Comparison of ENCODE assay signal across 25 cellular contexts in genomic region chr5:132181011-132181629, GRCh38. TPM values are rescaled to one million over a fixed set of nuclear protein-coding genes. Genes with fewer than 3 reads are reported as not detected.
DNase-seq lines count a peak whose midpoint lies in the region; ATAC-seq and TF ChIP-seq lines count a peak whose summit lies in the region.
"Had no signal": no experiment of that assay in that cellular context is flagged by ENCODE, and none has a peak within 500 bp of the region (broad histone marks: within the 10 kb centered on the region; RNA-seq: fewer than 3 reads in every experiment).

No MANE protein-coding gene starts in this region.

- CTCF ChIA-PET in CD8-positive, alpha-beta memory T cell (lab: Charles Lee), result interaction anchor here (2.3 kb wide), 1 partner anchor 114 kb away, joined by 5 read pairs; no protein-coding TSS in a partner anchor
- CTCF ChIA-PET in IMR-90 (lab: Yijun Ruan, JAX), result interaction anchor here (0.6 to 1.0 kb wide), 5 partner anchors 9 to 651 kb away, joined by 3 to 12 read pairs (median 4); no protein-coding TSS in a partner anchor

- H3K79me1 ChIP-seq in IMR-90 (ENCODE audit: low read depth in 1 of 2, low read length in 2 of 2), result no peaks in the 10 kb centered on the region

- no peak overlapping the region for H3K4me3 Mint-ChIP-seq in CD8-positive, alpha-beta memory T cell
- no peak overlapping the region for H3K4me3 Mint-ChIP-seq in T-helper 17 cell
- H3K4me3 Mint-ChIP-seq: IgD-negative memory B cell had no signal

- H3K14ac ChIP-seq in IMR-90 (replicated peaks; ENCODE audit: low read depth, low read length), result no peak overlapping the region

- 77% methylated on average over 5 of the region's 20 CpGs; no CpG with 5 or more reads in 1 of the 2 experiments for WGBS in IMR-90 (ENCODE audit: extremely low coverage in 2 of 2, insufficient read length in 1 of 2), 2 experiments

- no peak overlapping the region for H3K9ac ChIP-seq in IMR-90 (ENCODE audit: low read depth, low read length)
- H3K9ac ChIP-seq: BLaER1 treated with 17β-estradiol and CSF1 and Interleukin-3, amounts not matched to agents 10 nM and 100 nM had no signal

- peak overlapping the region; percentile 37 for H2AK9ac ChIP-seq in IMR-90 (replicated peaks; ENCODE audit: low read depth, low read length, poor library complexity)

- peak overlapping the region; percentile 51 for H3K27ac ChIP-seq in CD8-positive, alpha-beta memory T cell (ENCODE audit: low read depth, low read length)
- H3K27ac ChIP-seq in IMR-90 (ENCODE audit: insufficient read depth, low read length) (no peak overlapping the region), vagina (no peak overlapping the region)
- H3K27ac ChIP-seq: BLaER1 treated with 17β-estradiol and CSF1 and Interleukin-3, amounts not matched to agents 10 nM and 100 nM; hepatocyte had no signal

- no peak overlapping the region for H3K4ac ChIP-seq in IMR-90 (ENCODE audit: low read depth, low read length)

- no peak overlapping the region for H2BK20ac ChIP-seq in IMR-90 (ENCODE audit: low read depth, low read length)

- H4K8ac ChIP-seq in IMR-90 (ENCODE audit: low read depth in 2 of 2, low read length in 2 of 2), result no peak overlapping the region

- TF ChIP-seq CTCF in IMR-90 (conservative IDR thresholded peaks at IDR 0.05; ENCODE audit: low read depth, low read length) (no peak), mucosa of descending colon (IDR thresholded peaks at IDR 0.05) (no peak), vagina (IDR thresholded peaks at IDR 0.05) (no peak)

- H3K36me3 ChIP-seq in CD8-positive, alpha-beta memory T cell (ENCODE audit: insufficient read depth, low read length), result no peaks in the 10 kb centered on the region
- no peaks in the 10 kb centered on the region for H3K36me3 ChIP-seq in IMR-90 (ENCODE audit: control insufficient read depth, insufficient read depth, low read length)
- H3K36me3 ChIP-seq in mucosa of descending colon (ENCODE audit: low read depth), result no peaks in the 10 kb centered on the region
- no peaks in the 10 kb centered on the region for H3K36me3 ChIP-seq in vagina
- H3K36me3 ChIP-seq: MG63 had no signal

- H3K27me3 ChIP-seq in CD8-positive, alpha-beta memory T cell (ENCODE audit: insufficient read depth, low read length, poor library complexity, severe bottlenecking), result no peaks in the 10 kb centered on the region
- H3K27me3 ChIP-seq in IMR-90 (ENCODE audit: control insufficient read depth, insufficient read depth, low read length) (no peaks in the 10 kb centered on the region), vagina (no peaks in the 10 kb centered on the region)
- H3K27me3 ChIP-seq: BLaER1 treated with 17β-estradiol and CSF1 and Interleukin-3, amounts not matched to agents 10 nM and 100 nM; hepatocyte; MG63 had no signal

- ATAC-seq in IMR-90 (ENCODE audit: low read depth), result no peak
- peak; percentile 15 for ATAC-seq in mucosa of descending colon
- no peak for ATAC-seq in T-helper 17 cell

- no peak overlapping the region for H2BK15ac ChIP-seq in IMR-90 (ENCODE audit: low read depth, low read length)

- H3K4me1 Mint-ChIP-seq in CD8-positive, alpha-beta memory T cell, result peaks cover 13 to 25% (median 21%) of the 10 kb centered on the region in 3 donors
- H3K4me1 Mint-ChIP-seq in T-helper 17 cell, result peaks cover 18% of the 10 kb centered on the region

- H3K27me3 Mint-ChIP-seq in CD8-positive, alpha-beta memory T cell, result no peaks in the 10 kb centered on the region
- peaks cover 3% of the 10 kb centered on the region for H3K27me3 Mint-ChIP-seq in T-helper 17 cell
- H3K27me3 Mint-ChIP-seq: IgD-negative memory B cell had no signal

- peaks cover 0 to 2% (median 0%) of the 10 kb centered on the region in 3 donors for H3K36me3 Mint-ChIP-seq in CD8-positive, alpha-beta memory T cell
- H3K36me3 Mint-ChIP-seq in T-helper 17 cell (ENCODE audit: low read depth), result no peaks in the 10 kb centered on the region
- H3K36me3 Mint-ChIP-seq: IgD-negative memory B cell had no signal

- H3K4me2 ChIP-seq in IMR-90 (ENCODE audit: low read depth, low read length), result no peak overlapping the region
- H3K4me2 ChIP-seq: hepatocyte had no signal

- no peak overlapping the region for H3K18ac ChIP-seq in IMR-90 (ENCODE audit: low read depth, low read length)

- H3K9me1 ChIP-seq in IMR-90 (ENCODE audit: insufficient read depth, low read length), result 0 out of 2 replicates have a peak, but pooled peaks cover 3% of the 10 kb centered on the region

- in situ Hi-C loops in IMR-90 (cut with MboI; ENCODE audit: low sequenced_read_pairs), result loop anchor here (5.0 kb wide), 1 partner anchor 114 kb away; no protein-coding TSS in a partner anchor

- H2AK5ac ChIP-seq in IMR-90 (ENCODE audit: low read depth, low read length), result no peak overlapping the region

- no peak for TF ChIP-seq RAD21 in IMR-90 (IDR thresholded peaks at IDR 0.05; ENCODE audit: low read length)

- H3K56ac ChIP-seq in IMR-90 (ENCODE audit: extremely low read depth, insufficient read depth, low read length), result no peak overlapping the region

- H3K9me3 ChIP-seq in CD8-positive, alpha-beta memory T cell (ENCODE audit: low read length), result no peaks in the 10 kb centered on the region
- H3K9me3 ChIP-seq in IMR-90 (ENCODE audit: control insufficient read depth, insufficient read depth, low read length) (no peaks in the 10 kb centered on the region), mucosa of descending colon (no peaks in the 10 kb centered on the region), vagina (no peaks in the 10 kb centered on the region), T-helper 17 cell (ENCODE audit: control insufficient read depth, low read length, poor library complexity, severe bottlenecking) (no peaks in the 10 kb centered on the region)
- H3K9me3 ChIP-seq: MG63 had no signal

- no peak overlapping the region for H2BK5ac ChIP-seq in IMR-90 (ENCODE audit: low read depth, low read length, poor library complexity, severe bottlenecking)

- H3K4me3 ChIP-seq in CD8-positive, alpha-beta memory T cell (ENCODE audit: low read length), result no peak overlapping the region
- H3K4me3 ChIP-seq in IMR-90 (ENCODE audit: insufficient read depth, low read depth, low read length) (no peak overlapping the region), mucosa of descending colon (no peak overlapping the region), vagina (no peak overlapping the region)
- H3K4me3 ChIP-seq: BLaER1 treated with 17β-estradiol and CSF1 and Interleukin-3, amounts not matched to agents 10 nM and 100 nM; hepatocyte; MG63 had no signal

- no peak overlapping the region for H3K23ac ChIP-seq in IMR-90 (ENCODE audit: low read depth, low read length)

- intact Hi-C loops in IMR-90 (cut with micrococcal nuclease) (loop anchor here (2.0 to 5.0 kb wide), 3 partner anchors 116 to 206 kb away; partner anchors contain the start of gene SLC22A5), mucosa of descending colon (cut with DNase I, micrococcal nuclease) (no loop called here), vagina (cut with DNase I) (no loop called here)

- H3K9me3 Mint-ChIP-seq in CD8-positive, alpha-beta memory T cell, result no peaks in the 10 kb centered on the region
- H3K9me3 Mint-ChIP-seq: IgD-negative memory B cell had no signal

- no peak overlapping the region for H4K91ac ChIP-seq in IMR-90 (ENCODE audit: insufficient read depth, low read depth, low read length)

- no peak overlapping the region for H2BK120ac ChIP-seq in IMR-90 (ENCODE audit: low read depth, low read length)

- H4K5ac ChIP-seq in IMR-90 (ENCODE audit: low read depth, low read length), result no peak overlapping the region

- no TSS peak for BruUV-seq in IMR-90 (replicated peaks; lab: Mats Ljungman, UMichigan)

- DNase-seq in CD8-positive, alpha-beta memory T cell, result no peak
- DNase-seq in IMR-90 (no peak), erythroblast (lab: John Stamatoyannopoulos, UW) (peak; percentile 35 to 40), mucosa of descending colon (peak in 2 of 3 donors; percentile 14 to 47), vagina (ENCODE audit: extremely low spot score in 2 of 2) (no peak), GM19238 (ENCODE audit: insufficient read length, low spot score) (no peak), T-helper 17 cell (no peak), epidermal melanocyte (ENCODE audit: insufficient read length, low spot score) (no peak)
- DNase-seq: ACHN; activated CD4-positive, CD25-positive, alpha-beta regulatory T cell treated with anti-CD3 and anti-CD28 coated beads, Interleukin-2, amount 50 U/mL, for 72 hours; activated naive CD4-positive, alpha-beta T cell treated with anti-CD3 and anti-CD28 coated beads, Interleukin-2, amount 50 U/mL, for 16 hours; central memory CD4-positive, alpha-beta T cell; foreskin fibroblast; islet precursor cell; mammary epithelial cell; MG63; NCI-H146; NCI-H526; occipital lobe; stimulated activated CD4-positive, alpha-beta T cell treated with anti-CD3 and anti-CD28 coated beads, Interleukin-15, amount 100 ng/mL, for 24 hours; stimulated activated CD8-positive, alpha-beta memory T cell treated with anti-CD3 and anti-CD28 coated beads, Interleukin-4, amount 100 ng/mL, for 48 hours; trophoblast cell had no signal

- H3K4me1 ChIP-seq in CD8-positive, alpha-beta memory T cell (ENCODE audit: insufficient read depth, low read length), result peaks cover 11% of the 10 kb centered on the region
- H3K4me1 ChIP-seq in IMR-90 (ENCODE audit: control insufficient read depth, insufficient read depth, low read length) (peaks cover 2% of the 10 kb centered on the region; the same call in 1 of the 2 replicates), mucosa of descending colon (ENCODE audit: low read depth) (peaks cover 6% of the 10 kb centered on the region), vagina (peaks cover 6% of the 10 kb centered on the region)

- TF ChIP-seq POLR2A in IMR-90 (IDR thresholded peaks at IDR 0.05; ENCODE audit: low read depth, low read length) (no peak), erythroblast (IDR thresholded peaks at IDR 0.05; ENCODE audit: low read length) (no peak), vagina (IDR thresholded peaks at IDR 0.05) (no peak)

- no peaks in the 10 kb centered on the region for H4K20me1 ChIP-seq in IMR-90 (ENCODE audit: insufficient read depth, low read length)
- H4K20me1 ChIP-seq: BLaER1 treated with 17β-estradiol and CSF1 and Interleukin-3, amounts not matched to agents 10 nM and 100 nM had no signal

- dilution Hi-C loops in IMR-90 (cut with HindIII; ENCODE audit: low sequenced_read_pairs, unreplicated experiment), result no loop called here

- POLR2A ChIA-PET in CD8-positive, alpha-beta memory T cell (lab: Charles Lee), result no interaction called here
- POLR2A ChIA-PET in IMR-90 (lab: Charles Lee; ENCODE audit: unreplicated experiment), result no interaction called here

- H3K27ac Mint-ChIP-seq in CD8-positive, alpha-beta memory T cell, result no peak overlapping the region
- H3K27ac Mint-ChIP-seq in T-helper 17 cell, result no peak overlapping the region
- H3K27ac Mint-ChIP-seq: IgD-negative memory B cell had no signal

- H2AFZ ChIP-seq in IMR-90 (replicated peaks; ENCODE audit: low read length, poor library complexity), result no peak overlapping the region
- H2AFZ ChIP-seq: hepatocyte had no signal

RNA-seq across cellular contexts. Expression of gene P4HA2, which starts 46.5 kb away (rescaled TPM):
- total RNA-seq in CD8-positive, alpha-beta memory T cell, result 1 to 10 TPM; 7.2 to 7.9 TPM
- not detected for polyA plus RNA-seq in CD8-positive, alpha-beta memory T cell
- total RNA-seq in IMR-90 (2012; rRNA removed) (190 and 225 TPM in 2 replicates), mucosa of descending colon (10 to 100 TPM; 47.0 to 65.0 (median 56.1) TPM), vagina (42.0 TPM), T-helper 17 cell (under 1 TPM in 1 of 2 donors, not detected in 1; 0.50 TPM)
- 184 and 186 TPM in 2 replicates for polyA plus RNA-seq in IMR-90 (2012; rRNA removed)
- polyA plus RNA-seq in IMR-90 (2012; cell fraction: cytosol; rRNA removed), result 144 and 191 TPM in 2 replicates
- polyA plus RNA-seq in IMR-90 (2012; cell fraction: nucleus; rRNA removed; ENCODE audit: low replicate concordance), result 99.1 and 183 TPM in 2 replicates

Comparison
In these comparisons a context has a peak if more than half of its experiments do, and no peak if none do; other contexts are left out.
1. DNase-seq: peak in erythroblast (2 of 2) and mucosa of descending colon (2 of 3); none in CD8-positive, alpha-beta memory T cell (0 of 5), IMR-90 (single experiment), vagina (0 of 2), GM19238 (single experiment), T-helper 17 cell (0 of 3) and epidermal melanocyte (single experiment).
2. RNA of gene P4HA2, which starts 46.5 kb away (total RNA-seq): 190 to 225 TPM in IMR-90, 47.0 to 65.0 TPM in mucosa of descending colon, 42.0 TPM in vagina (single experiment) and 7.2 to 7.9 TPM in CD8-positive, alpha-beta memory T cell; 0.50 TPM in T-helper 17 cell; every median in the first group is over 4 times any median in the second.